ENCODE assay signal across 20 cellular contexts in the genomic region with DNA sequence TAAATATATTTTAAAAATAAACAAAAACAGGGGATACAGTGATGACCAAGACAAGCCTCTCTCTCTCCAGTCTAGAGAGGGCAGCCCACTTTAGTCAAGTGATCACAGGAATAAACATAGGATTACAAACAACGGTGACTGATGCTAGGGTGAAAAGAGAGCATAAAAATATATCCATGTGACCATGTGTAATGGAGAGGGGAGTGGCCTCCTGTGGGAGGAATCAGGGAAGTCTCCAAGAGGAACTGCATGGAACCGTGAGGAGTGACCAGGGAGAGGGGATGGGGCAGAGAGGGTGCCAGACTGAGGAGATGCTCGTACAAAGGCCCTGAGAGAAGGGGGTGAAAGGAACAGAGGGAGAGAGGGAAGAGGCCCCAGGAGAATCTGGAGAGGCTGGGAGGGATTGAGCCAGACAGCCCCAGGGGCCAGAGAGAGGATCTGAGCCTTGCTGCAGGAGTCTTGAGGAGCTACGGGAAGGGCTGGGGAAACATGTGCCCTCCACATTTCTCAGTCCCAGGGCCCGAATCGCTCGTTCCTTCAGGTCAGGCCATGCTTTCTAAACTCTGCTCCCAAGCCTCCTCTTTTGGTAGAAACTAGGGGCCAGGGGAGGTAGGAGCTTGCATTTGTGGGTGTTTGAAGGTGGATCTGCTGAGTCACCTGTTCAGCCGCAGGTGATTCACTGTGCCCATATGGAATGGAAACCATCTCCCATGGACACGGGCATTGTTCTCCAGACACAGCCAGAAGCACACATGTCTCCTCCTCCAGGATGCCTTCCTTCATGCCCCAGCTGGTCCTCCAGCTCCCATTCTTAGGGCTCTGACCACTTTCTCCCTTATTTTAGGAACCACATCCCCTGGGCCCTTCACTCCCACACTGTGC.
DNase-seq lines count a peak whose midpoint lies in the region; ATAC-seq, FAIRE-seq and TF ChIP-seq lines count a peak whose summit lies in the region.
"Had no signal": no experiment of that assay in that cellular context is flagged by ENCODE, and none has a peak within 500 bp of the region (broad histone marks: within the 10 kb centered on the region; RNA-seq: fewer than 3 reads in every experiment).

No MANE protein-coding gene starts in this region.

- H3K36me3 ChIP-seq in RWPE2 (ENCODE audit: low read depth) = no peaks in the 10 kb centered on the region
- H3K36me3 ChIP-seq in keratinocyte (ENCODE audit: control insufficient read depth in 2 of 2, extremely low read depth in 1 of 2, insufficient read depth in 2 of 2, low read length in 2 of 2) = no peaks in the 10 kb centered on the region
- H3K36me3 ChIP-seq: left ventricle myocardium inferior, right lobe of liver, SJCRH30 had no signal

- H3K9ac ChIP-seq in keratinocyte (ENCODE audit: control insufficient read depth, extremely low read depth, insufficient read depth, low read length) = peak overlapping the region; percentile 33

- H4K20me1 ChIP-seq in keratinocyte (ENCODE audit: control insufficient read depth, extremely low read depth, insufficient read depth, low read length) = no peaks in the 10 kb centered on the region

- CTCF ChIA-PET in T-cell (lab: Charles Lee) = no interaction called here

- POLR2A ChIA-PET in T-cell (lab: Charles Lee) = no interaction called here

- DNase-seq in Caki2 (ENCODE audit: low read depth) (peak; percentile 44), HPDE6-E6E7 (ENCODE audit: extremely low spot score) (peak; percentile 57), RWPE2 (ENCODE audit: low spot score) (no peak), keratinocyte (ENCODE audit: low read depth, low spot score) (peak; percentile 36), T-cell (no peak)
- DNase-seq in activated CD4-positive, CD25-positive, alpha-beta regulatory T cell (lab: John Stamatoyannopoulos, UW) = no peak
- DNase-seq: cerebellar nuclear complex; H7; hippocampal formation; left ventricle myocardium inferior; NCI-H1048; SJCRH30; stimulated activated CD4-positive, alpha-beta T cell treated with anti-CD3 and anti-CD28 coated beads, Interleukin-4, amount 100 ng/mL, for 4 hours; stimulated activated naive CD8-positive, alpha-beta T cell treated with anti-CD3 and anti-CD28 coated beads, Interleukin-15, Interleukin-2, amounts not matched to agents 100 U/mL and 50 U/mL, for 24 hours had no signal

- H3K9me3 Mint-ChIP-seq in T-cell = no peaks in the 10 kb centered on the region
- H3K9me3 Mint-ChIP-seq: CD14-positive monocyte, nephron had no signal

- H3K9me3 ChIP-seq in RWPE2 (ENCODE audit: severe bottlenecking) = no peaks in the 10 kb centered on the region
- H3K9me3 ChIP-seq in keratinocyte (ENCODE audit: control insufficient read depth, low read depth, low read length) = no peaks in the 10 kb centered on the region
- H3K9me3 ChIP-seq: left ventricle myocardium inferior, right lobe of liver, SJCRH30 had no signal

- no peaks in the 10 kb centered on the region for H3K9me1 ChIP-seq in keratinocyte (ENCODE audit: control insufficient read depth, extremely low read depth, insufficient read depth, low read length)

- H3K4me1 ChIP-seq in RWPE2 (ENCODE audit: insufficient read depth, poor library complexity, severe bottlenecking) (peaks cover 10% of the 10 kb centered on the region), keratinocyte (ENCODE audit: control insufficient read depth, extremely low read depth, insufficient read depth, low read length) (peaks cover 13% of the 10 kb centered on the region)
- H3K4me1 ChIP-seq: left ventricle myocardium inferior, right lobe of liver, SJCRH30 had no signal

- peak overlapping the region; percentile 44 for H3K4me2 ChIP-seq in keratinocyte (ENCODE audit: control insufficient read depth, extremely low read depth, insufficient read depth, low read depth, low read length)

- H2AFZ ChIP-seq in keratinocyte (ENCODE audit: control insufficient read depth, low read length) = peak overlapping the region; percentile 49

- peak; percentile 90 for FAIRE-seq in keratinocyte (lab: Jason Lieb, UNC)

- H3K36me3 Mint-ChIP-seq in T-cell = no peaks in the 10 kb centered on the region
- H3K36me3 Mint-ChIP-seq: activated naive CD8-positive, alpha-beta T cell; CD14-positive monocyte had no signal

- no peaks in the 10 kb centered on the region for H3K4me1 Mint-ChIP-seq in T-cell
- H3K4me1 Mint-ChIP-seq: CD14-positive monocyte, nephron had no signal

- in situ Hi-C loops in Caki2 (cut with HindIII; ENCODE audit: low pct_unique_long_range_greater_than_20kb, low sequenced_read_pairs) = no loop called here

- no peaks in the 10 kb centered on the region for H3K79me2 ChIP-seq in keratinocyte (ENCODE audit: control insufficient read depth, insufficient read depth, low read length)

- H3K4me3 Mint-ChIP-seq in T-cell = no peak overlapping the region
- H3K4me3 Mint-ChIP-seq: activated naive CD8-positive, alpha-beta T cell; CD14-positive monocyte; nephron had no signal

- dilution Hi-C loops in keratinocyte (cut with MboI; ENCODE audit: extremely low pct_ligation_motif_present, low sequenced_read_pairs) = no loop called here

- H3K27ac ChIP-seq in RWPE2 (ENCODE audit: poor library complexity, severe bottlenecking) = no peak overlapping the region
- peak overlapping the region; percentile 67 for H3K27ac ChIP-seq in keratinocyte (ENCODE audit: control insufficient read depth, insufficient read depth, low read length)
- H3K27ac ChIP-seq: left ventricle myocardium inferior, right lobe of liver, SJCRH30 had no signal

- TF ChIP-seq CTCF in RWPE2 (IDR thresholded peaks at IDR 0.05; ENCODE audit: poor library complexity, severe bottlenecking) (no peak), keratinocyte (optimal IDR thresholded peaks at IDR 0.05 in 1 of 3, IDR thresholded peaks at IDR 0.05 in 1 of 3, conservative IDR thresholded peaks at IDR 0.05 in 1 of 3; ENCODE audit: extremely low read depth in 1 of 3, insufficient read depth in 2 of 3, low read length in 3 of 3) (no peak)

- H3K4me3 ChIP-seq in RWPE2 (ENCODE audit: severe bottlenecking) (no peak overlapping the region), keratinocyte (ENCODE audit: control insufficient read depth in 2 of 3, extremely low read depth in 1 of 3, insufficient read depth in 2 of 3, low read depth in 1 of 3, low read length in 3 of 3) (no peak overlapping the region)
- H3K4me3 ChIP-seq: left ventricle myocardium inferior, right lobe of liver, SJCRH30 had no signal

- peaks cover 0 to 4% of the 10 kb centered on the region in 2 donors for H3K27me3 Mint-ChIP-seq in T-cell

- ATAC-seq in RWPE2 (ENCODE audit: low read depth) (peak; percentile 87), T-cell (replicated peaks in 1 of 4) (no peak), GM19455 (IDR thresholded peaks at IDR 0.05; ENCODE audit: unreplicated experiment) (no peak), HG02642 (IDR thresholded peaks at IDR 0.05; ENCODE audit: poor library complexity, unreplicated experiment) (no peak)
- ATAC-seq: right lobe of liver; stimulated activated naive CD8-positive, alpha-beta T cell treated with anti-CD3 and anti-CD28 coated beads, Interleukin-15, Interleukin-2, amounts not matched to agents 100 U/mL and 50 U/mL, for 24 hours had no signal

- no peak overlapping the region for H3K27ac Mint-ChIP-seq in T-cell
- H3K27ac Mint-ChIP-seq: activated naive CD8-positive, alpha-beta T cell; CD14-positive monocyte; nephron had no signal

- H3K27me3 ChIP-seq in RWPE2 (ENCODE audit: insufficient read depth, poor library complexity, severe bottlenecking) (no peaks in the 10 kb centered on the region), keratinocyte (ENCODE audit: control insufficient read depth, extremely low read depth, insufficient read depth, low read length) (no peaks in the 10 kb centered on the region)
- H3K27me3 ChIP-seq: right lobe of liver, SJCRH30 had no signal

Comparison
In these comparisons a context has a peak if more than half of its experiments do, and no peak if none do; other contexts are left out.
1. DNase-seq: peak in Caki2 (single experiment), HPDE6-E6E7 (single experiment) and keratinocyte (single experiment); none in RWPE2 (single experiment), T-cell (0 of 34) and activated CD4-positive, CD25-positive, alpha-beta regulatory T cell (0 of 4).